10 cellular contexts compared by ENCODE assay signal in the genomic region with DNA sequence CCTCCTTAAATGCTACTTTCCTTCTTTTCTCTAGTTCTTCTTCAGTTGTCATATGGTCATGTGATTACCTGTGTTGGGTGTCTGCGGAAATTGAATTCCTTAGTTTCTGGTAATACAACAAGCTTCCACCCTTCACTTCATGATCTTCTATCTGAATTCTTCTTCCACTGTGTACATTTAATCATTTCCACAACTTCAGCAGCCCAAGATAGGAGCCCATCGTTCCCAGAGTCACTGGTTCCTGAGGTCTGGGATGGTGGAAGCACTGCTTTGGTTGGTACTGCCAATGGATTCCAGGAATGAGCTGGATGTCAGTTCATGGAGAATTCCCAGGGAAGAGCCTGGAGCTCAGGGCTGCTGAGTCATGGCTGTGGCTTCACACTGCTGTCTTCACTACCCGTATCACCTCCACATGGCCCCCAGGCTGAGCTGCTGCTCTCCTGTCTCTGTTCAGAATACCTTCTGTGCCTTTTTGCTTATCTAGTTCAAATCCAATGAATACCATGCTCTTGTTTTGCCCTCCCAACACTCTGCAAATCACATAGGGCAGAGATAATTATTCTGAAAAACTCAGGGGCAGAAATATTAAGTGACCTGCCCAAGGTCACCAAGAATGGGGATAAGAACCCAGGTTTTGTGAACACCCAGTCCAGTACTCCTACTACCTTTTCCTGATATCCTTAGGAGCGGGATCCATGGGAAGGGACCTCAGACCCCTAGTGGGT.
A peak's percentile ranks its signal among the peaks of the same experiment; 100 is the strongest.
DNase-seq lines count a peak whose midpoint lies in the region; ATAC-seq and TF ChIP-seq lines count a peak whose summit lies in the region.
"Had no signal": no experiment of that assay in that cellular context is flagged by ENCODE, and none has a peak within 500 bp of the region (broad histone marks: within the 10 kb centered on the region; RNA-seq: fewer than 3 reads in every experiment).

No MANE protein-coding gene starts in this region.

- H3K27ac Mint-ChIP-seq in effector memory CD8-positive, alpha-beta T cell = peak overlapping the region; percentile 89 to 90

- no peaks in the 10 kb centered on the region for H3K27me3 ChIP-seq in PC-3 (ENCODE audit: low read length)
- no peaks in the 10 kb centered on the region for H3K27me3 ChIP-seq in prostate gland (replicated peaks; ENCODE audit: insufficient read depth)
- no peaks in the 10 kb centered on the region for H3K27me3 ChIP-seq in testis

- no peaks in the 10 kb centered on the region for H3K79me2 ChIP-seq in PC-3 (ENCODE audit: low read length)

- H3K4me3 ChIP-seq in PC-3 (ENCODE audit: low read length) (no peak overlapping the region), prostate gland (no peak overlapping the region), testis (no peak overlapping the region)

- TF ChIP-seq CTCF in PC-3 (conservative IDR thresholded peaks at IDR 0.05; ENCODE audit: low read depth, low read length) (no peak), prostate gland (IDR thresholded peaks at IDR 0.05) (no peak), testis (IDR thresholded peaks at IDR 0.05) (no peak)

- ATAC-seq in PC-3 = peak; percentile 31; the same call in 1 of the 2 replicates
- no peak for ATAC-seq in effector memory CD8-positive, alpha-beta T cell (replicated peaks)

- WGBS in prostate gland = 78% methylated on average over 4 of the region's 4 CpGs
- WGBS in testis, 2 donors = 94 to 98% methylated on average over 4 of the region's 4 CpGs

- CTCF ChIA-PET in PC-3 (lab: Charles Lee) = interaction anchor here (0.6 kb wide), 1 partner anchor 8 kb away, joined by 5 read pairs; no protein-coding TSS in a partner anchor

- no peak for TF ChIP-seq POLR2A in prostate gland (IDR thresholded peaks at IDR 0.05)
- TF ChIP-seq POLR2A in testis (IDR thresholded peaks at IDR 0.05) = no peak

- H3K9ac ChIP-seq in PC-3 (ENCODE audit: low read length) = no peak overlapping the region

- DNase-seq in ELR (ENCODE audit: low read depth) (peak; percentile 63), PC-3 (peak; percentile 39), prostate gland (ENCODE audit: low spot score) (no peak), NCI-H82 treated with DMSO at 0.1 percent for 48 hours (lab: John Stamatoyannopoulos, UW; ENCODE audit: unreplicated experiment) (no peak), SHP77 (lab: John Stamatoyannopoulos, UW) (no peak), inferior parietal cortex (ENCODE audit: extremely low spot score) (no peak), testis (no peak)
- DNase-seq in effector memory CD8-positive, alpha-beta T cell = no peak
- DNase-seq: left cardiac atrium; stimulated activated CD4-positive, alpha-beta T cell treated with anti-CD3 and anti-CD28 coated beads, Interleukin-4, amount 100 ng/mL, for 1 hour had no signal

- peaks cover 40 to 42% of the 10 kb centered on the region in 2 donors for H3K4me1 Mint-ChIP-seq in effector memory CD8-positive, alpha-beta T cell (ENCODE audit: low read depth in 2 of 2)

- H3K4me1 ChIP-seq in PC-3 (ENCODE audit: insufficient read depth, low read length) (peaks cover 14% of the 10 kb centered on the region), prostate gland (replicated peaks) (peaks cover 9% of the 10 kb centered on the region), testis (no peaks in the 10 kb centered on the region)

- H3K9me2 ChIP-seq in PC-3 (replicated peaks; ENCODE audit: low read length) = no peaks in the 10 kb centered on the region

- no peaks in the 10 kb centered on the region for H3K27me3 Mint-ChIP-seq in effector memory CD8-positive, alpha-beta T cell

- BruUV-seq in PC-3 (replicated peaks; lab: Mats Ljungman, UMichigan) = no TSS peak

- H3F3A ChIP-seq in PC-3 (ENCODE audit: low read length, unreplicated experiment) = no peaks in the 10 kb centered on the region

- peak overlapping the region in 1 of 2 donors; percentile 22 for H3K4me3 Mint-ChIP-seq in effector memory CD8-positive, alpha-beta T cell

- H3K9me3 Mint-ChIP-seq in effector memory CD8-positive, alpha-beta T cell = no peaks in the 10 kb centered on the region

- H3K9me3 ChIP-seq in PC-3 (ENCODE audit: low read length) (no peaks in the 10 kb centered on the region), prostate gland (no peaks in the 10 kb centered on the region), testis (no peaks in the 10 kb centered on the region)

- intact Hi-C loops in PC-3 (cut with micrococcal nuclease) = no loop called here
- intact Hi-C loops in prostate gland (cut with DNase I) = no loop called here
- intact Hi-C loops in testis (cut with DNase I; ENCODE audit: low total_unique reads) = no loop called here

- H3K4me2 ChIP-seq in PC-3 (ENCODE audit: low read length) = no peak overlapping the region

- H3K27ac ChIP-seq in PC-3 (ENCODE audit: low read length) (no peak overlapping the region), prostate gland (peak overlapping the region; percentile 70 to 78), testis (no peak overlapping the region)

- H3K36me3 ChIP-seq in PC-3 (ENCODE audit: low read depth, low read length) (no peaks in the 10 kb centered on the region), prostate gland (no peaks in the 10 kb centered on the region), testis (ENCODE audit: low read depth, missing control alignments) (no peaks in the 10 kb centered on the region)

- H2AFZ ChIP-seq in PC-3 (ENCODE audit: low read length) = peak overlapping the region; percentile 13; the same call in 1 of the 2 replicates

- POLR2A ChIA-PET in PC-3 (lab: Charles Lee; ENCODE audit: unreplicated experiment) = no interaction called here

- no peaks in the 10 kb centered on the region for H4K20me1 ChIP-seq in PC-3 (ENCODE audit: low read length)

- H3K36me3 Mint-ChIP-seq in effector memory CD8-positive, alpha-beta T cell (ENCODE audit: insufficient read depth) = peaks cover 58% of the 10 kb centered on the region

Comparison
In these comparisons a context has a peak if more than half of its experiments do, and no peak if none do; other contexts are left out.
1. DNase-seq: peak in ELR (single experiment) and PC-3 (single experiment); none in effector memory CD8-positive, alpha-beta T cell (0 of 3), prostate gland (single experiment), NCI-H82 treated with DMSO at 0.1 percent for 48 hours (single experiment), SHP77 (0 of 2), inferior parietal cortex (single experiment) and testis (single experiment).
2. H3K27ac ChIP-seq: peak in prostate gland (2 of 2); none in PC-3 (single experiment) and testis (0 of 2).